17 cellular contexts compared by ENCODE assay signal in the genomic region with DNA sequence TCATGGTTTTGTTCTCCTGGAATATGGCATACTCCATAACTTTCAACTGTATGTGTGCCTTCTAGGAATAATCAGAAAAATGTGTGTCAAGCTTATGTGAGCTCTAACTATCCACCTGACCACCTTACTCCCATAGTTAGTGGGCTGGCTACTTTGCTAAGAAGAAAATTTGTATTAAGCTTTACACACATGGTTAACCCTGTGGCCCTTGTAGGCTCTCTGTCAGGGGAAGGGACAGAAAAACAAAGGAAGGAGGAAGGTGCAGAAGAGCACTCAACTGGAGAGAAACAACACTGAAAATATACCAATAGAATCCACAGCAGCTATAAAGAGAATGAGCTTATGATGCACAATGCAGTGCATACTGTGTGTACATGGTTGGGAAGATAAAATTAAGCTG.
DNase-seq lines count a peak whose midpoint lies in the region; ATAC-seq and TF ChIP-seq lines count a peak whose summit lies in the region.
"Had no signal": no experiment of that assay in that cellular context is flagged by ENCODE, and none has a peak within 500 bp of the region (broad histone marks: within the 10 kb centered on the region; RNA-seq: fewer than 3 reads in every experiment).

No MANE protein-coding gene starts in this region.

- H3K4me3 ChIP-seq in mucosa of descending colon: no peak overlapping the region
- H3K4me3 ChIP-seq: tibial artery had no signal

- H2BK120ac ChIP-seq in H9 (ENCODE audit: low read depth, low read length, poor library complexity, severe bottlenecking): no peak overlapping the region

- no peaks in the 10 kb centered on the region for H3K9me3 ChIP-seq in H9 (ENCODE audit: control insufficient read depth, low read depth, low read length)
- no peaks in the 10 kb centered on the region for H3K9me3 ChIP-seq in mucosa of descending colon
- H3K9me3 ChIP-seq: tibial artery had no signal

- H3K23ac ChIP-seq in H9 (ENCODE audit: insufficient read length, low read depth, low read length): no peak overlapping the region

- no peaks in the 10 kb centered on the region for H3K23me2 ChIP-seq in H9 (ENCODE audit: insufficient read length, low read depth, low read length, poor library complexity, severe bottlenecking)

- peak overlapping the region in 1 of 3 experiments; percentile 5; a peak in 2 of 7 replicates for H3K27ac Mint-ChIP-seq in H9
- H3K27ac Mint-ChIP-seq in activated CD8-positive, alpha-beta T cell treated with anti-CD3 and anti-CD28 coated beads for 36 hours: no peak overlapping the region
- H3K27ac Mint-ChIP-seq in effector memory CD8-positive, alpha-beta T cell: no peak overlapping the region
- H3K27ac Mint-ChIP-seq: activated naive CD4-positive, alpha-beta T cell treated with anti-CD3 and anti-CD28 coated beads, Interleukin-2, amount 50 U/mL, for 24 hours; brain had no signal

- peaks cover 4 to 37% of the 10 kb centered on the region in 2 experiments; a peak in 3 of 4 replicates for H3K4me1 Mint-ChIP-seq in H9
- H3K4me1 Mint-ChIP-seq in activated CD8-positive, alpha-beta T cell treated with anti-CD3 and anti-CD28 coated beads for 36 hours (ENCODE audit: low read depth): peaks cover 36% of the 10 kb centered on the region
- H3K4me1 Mint-ChIP-seq in effector memory CD8-positive, alpha-beta T cell (ENCODE audit: low read depth in 2 of 2): peaks cover 36 to 53% of the 10 kb centered on the region in 2 donors

- no peaks in the 10 kb centered on the region; the same call in 1 of the 2 replicates for H3K79me2 ChIP-seq in H9 (ENCODE audit: insufficient read depth, low read length)

- no peak overlapping the region for H2BK15ac ChIP-seq in H9 (ENCODE audit: low read depth, low read length)

- no peak overlapping the region for H3T11ph ChIP-seq in H9 (ENCODE audit: low read length)

- no peak overlapping the region for H3K4ac ChIP-seq in H9 (ENCODE audit: low read depth, low read length)

- H4K8ac ChIP-seq in H9 (replicated peaks; ENCODE audit: insufficient read length, low read depth, low read length): no peak overlapping the region

- H3K79me1 ChIP-seq in H9 (ENCODE audit: insufficient read depth, low read depth, low read length, poor library complexity, severe bottlenecking): no peaks in the 10 kb centered on the region

- no peak overlapping the region for H4K91ac ChIP-seq in H9 (ENCODE audit: insufficient read length, low read depth, low read length)

- peaks cover 0 to 4% (median 0%) of the 10 kb centered on the region in 3 experiments; a peak in 3 of 7 replicates for H3K36me3 Mint-ChIP-seq in H9 (ENCODE audit: insufficient read depth in 1 of 3, low read depth in 3 of 3)
- H3K36me3 Mint-ChIP-seq in activated CD8-positive, alpha-beta T cell treated with anti-CD3 and anti-CD28 coated beads for 36 hours (ENCODE audit: low read depth): no peaks in the 10 kb centered on the region
- H3K36me3 Mint-ChIP-seq in effector memory CD8-positive, alpha-beta T cell (ENCODE audit: insufficient read depth): peaks cover 3% of the 10 kb centered on the region
- H3K36me3 Mint-ChIP-seq: brain had no signal

- H3K18ac ChIP-seq in H9 (ENCODE audit: insufficient read length, low read depth, low read length): no peak overlapping the region

- DNase-seq in H9: no peak
- no peak for DNase-seq in mucosa of descending colon
- no peak for DNase-seq in activated CD8-positive, alpha-beta T cell treated with anti-CD3 and anti-CD28 coated beads for 36 hours
- DNase-seq in effector memory CD8-positive, alpha-beta T cell: no peak
- no peak for DNase-seq in medulla oblongata (ENCODE audit: extremely low spot score)
- no peak for DNase-seq in stimulated activated CD4-positive, alpha-beta T cell treated with anti-CD3 and anti-CD28 coated beads, Interleukin-4, amount 100 ng/mL, for 24 hours
- DNase-seq: C1 segment of cervical spinal cord, dermis blood vessel endothelial cell, head of caudate nucleus, NCI-H146, NCI-H345, SIG-M5, tibial artery had no signal

- no peak overlapping the region for H3K9ac ChIP-seq in H9 (ENCODE audit: extremely low read depth, insufficient read length, low read length)

- CTCF ChIA-PET in activated CD8-positive, alpha-beta T cell treated with anti-CD3 and anti-CD28 coated beads for 36 hours (lab: Charles Lee): no interaction called here

- H2BK20ac ChIP-seq in H9 (ENCODE audit: low read depth, low read length, poor library complexity, severe bottlenecking): no peak overlapping the region

- POLR2A ChIA-PET in activated CD8-positive, alpha-beta T cell treated with anti-CD3 and anti-CD28 coated beads for 36 hours (lab: Charles Lee): interaction anchor here (0.6 kb wide), 1 partner anchor 20 kb away, joined by 3 read pairs; no protein-coding TSS in a partner anchor

- no peaks in the 10 kb centered on the region for H3K9me3 Mint-ChIP-seq in H9
- no peaks in the 10 kb centered on the region for H3K9me3 Mint-ChIP-seq in activated CD8-positive, alpha-beta T cell treated with anti-CD3 and anti-CD28 coated beads for 36 hours
- no peaks in the 10 kb centered on the region for H3K9me3 Mint-ChIP-seq in effector memory CD8-positive, alpha-beta T cell
- H3K9me3 Mint-ChIP-seq: activated naive CD4-positive, alpha-beta T cell treated with anti-CD3 and anti-CD28 coated beads, Interleukin-2, amount 50 U/mL, for 24 hours; brain had no signal

- no peak overlapping the region for H3K14ac ChIP-seq in H9 (ENCODE audit: insufficient read depth, low read length)

- no peaks in the 10 kb centered on the region for H4K20me1 ChIP-seq in H9 (ENCODE audit: control insufficient read depth, insufficient read depth, insufficient read length)

- no peak overlapping the region for H3K56ac ChIP-seq in H9 (ENCODE audit: insufficient read length, low read depth, low read length)

- H3K36me3 ChIP-seq in mucosa of descending colon (ENCODE audit: low read depth): no peaks in the 10 kb centered on the region
- H3K36me3 ChIP-seq: tibial artery had no signal

- no peak overlapping the region for H3K4me3 Mint-ChIP-seq in H9
- no peak overlapping the region for H3K4me3 Mint-ChIP-seq in activated CD8-positive, alpha-beta T cell treated with anti-CD3 and anti-CD28 coated beads for 36 hours
- no peak overlapping the region for H3K4me3 Mint-ChIP-seq in effector memory CD8-positive, alpha-beta T cell
- H3K4me3 Mint-ChIP-seq: activated naive CD4-positive, alpha-beta T cell treated with anti-CD3 and anti-CD28 coated beads, Interleukin-2, amount 50 U/mL, for 24 hours; brain had no signal

- no peak overlapping the region for H3K4me2 ChIP-seq in H9 (ENCODE audit: insufficient read depth, insufficient read length, low read length)

- no peak overlapping the region for H2BK12ac ChIP-seq in H9 (ENCODE audit: insufficient read length, low read depth, low read length)

- ATAC-seq in GM18907 (IDR thresholded peaks at IDR 0.05; ENCODE audit: unreplicated experiment) (peak; percentile 56), HG03432 (IDR thresholded peaks at IDR 0.05; ENCODE audit: unreplicated experiment) (peak; percentile 66), mucosa of descending colon (peak; percentile 26)
- no peak for ATAC-seq in activated CD8-positive, alpha-beta T cell treated with anti-CD3 and anti-CD28 coated beads for 36 hours
- ATAC-seq in effector memory CD8-positive, alpha-beta T cell (replicated peaks): no peak

- no peak overlapping the region for H2BK5ac ChIP-seq in H9 (ENCODE audit: insufficient read length, low read length)

- intact Hi-C loops in mucosa of descending colon (cut with DNase I, micrococcal nuclease): no loop called here
- intact Hi-C loops in activated CD8-positive, alpha-beta T cell treated with anti-CD3 and anti-CD28 coated beads for 36 hours (cut with micrococcal nuclease): no loop called here

- no peaks in the 10 kb centered on the region; the same call in 1 of the 2 replicates for H3K4me1 ChIP-seq in H9 (ENCODE audit: insufficient read depth, low read length)
- H3K4me1 ChIP-seq in mucosa of descending colon (ENCODE audit: low read depth): no peaks in the 10 kb centered on the region

- TF ChIP-seq CTCF in H9 (conservative IDR thresholded peaks at IDR 0.05) (no peak), mucosa of descending colon (IDR thresholded peaks at IDR 0.05) (no peak)
- no peak for TF ChIP-seq CTCF in activated CD8-positive, alpha-beta T cell treated with anti-CD3 and anti-CD28 coated beads for 36 hours (IDR thresholded peaks at IDR 0.05)

- H3K27me3 ChIP-seq in H9 (ENCODE audit: insufficient read depth, low read length): no peaks in the 10 kb centered on the region
- H3K27me3 ChIP-seq: tibial artery had no signal

- H3K27me3 Mint-ChIP-seq in H9 (ENCODE audit: low read depth): no peaks in the 10 kb centered on the region
- no peaks in the 10 kb centered on the region for H3K27me3 Mint-ChIP-seq in activated CD8-positive, alpha-beta T cell treated with anti-CD3 and anti-CD28 coated beads for 36 hours
- no peaks in the 10 kb centered on the region for H3K27me3 Mint-ChIP-seq in effector memory CD8-positive, alpha-beta T cell
- H3K27me3 Mint-ChIP-seq: activated naive CD4-positive, alpha-beta T cell treated with anti-CD3 and anti-CD28 coated beads, Interleukin-2, amount 50 U/mL, for 24 hours; brain had no signal

- H4K5ac ChIP-seq in H9 (ENCODE audit: insufficient read length, low read depth, low read length): no peak overlapping the region

- peak overlapping the region; percentile 16 for H3K27ac ChIP-seq in H9 (ENCODE audit: insufficient read length, low read depth, low read length)
- H3K27ac ChIP-seq: tibial artery had no signal

- H2AK5ac ChIP-seq in H9 (ENCODE audit: insufficient read length, low read length): no peak overlapping the region

- no peak overlapping the region for H2AFZ ChIP-seq in H9 (ENCODE audit: low read length)

Comparison
In these comparisons a context has a peak if more than half of its experiments do, and no peak if none do; other contexts are left out.
1. ATAC-seq: peak in GM18907 (single experiment), HG03432 (single experiment) and mucosa of descending colon (single experiment); none in activated CD8-positive, alpha-beta T cell treated with anti-CD3 and anti-CD28 coated beads for 36 hours (single experiment) and effector memory CD8-positive, alpha-beta T cell (single experiment).